Comparison of ENCODE assay signal across 8 cellular contexts in the genomic region with DNA sequence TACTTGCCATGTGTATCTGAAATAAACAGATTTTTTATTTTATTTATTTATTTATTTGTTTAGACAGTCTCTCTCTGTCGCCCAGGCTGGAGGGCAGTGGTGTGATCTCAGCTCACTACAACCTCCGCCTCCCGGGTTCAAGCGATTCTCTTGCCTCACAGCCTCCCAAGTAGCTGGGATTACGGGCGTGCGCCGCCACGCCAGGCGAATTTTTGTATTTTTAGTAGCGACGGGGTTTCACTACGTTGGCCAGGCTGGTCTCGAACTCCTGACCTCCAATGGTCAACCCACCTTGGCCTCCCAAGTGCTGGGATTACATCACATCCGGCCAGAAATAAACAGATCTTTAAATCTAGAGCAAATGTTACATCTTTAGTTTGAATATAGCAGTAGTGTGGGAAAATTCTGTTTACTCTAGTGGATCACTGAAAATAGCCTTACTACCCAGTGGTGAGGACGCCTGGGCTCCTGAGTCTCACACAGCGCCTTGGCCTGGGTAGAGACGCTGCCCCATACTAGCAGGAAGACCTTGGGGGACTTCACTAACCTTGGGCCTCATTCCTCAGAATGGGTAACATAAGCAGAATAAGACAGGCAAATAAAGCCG. TPM values are rescaled to one million over a fixed set of nuclear protein-coding genes. Genes with fewer than 3 reads are reported as not detected.
DNase-seq lines count a peak whose midpoint lies in the region; ATAC-seq and TF ChIP-seq lines count a peak whose summit lies in the region.

No MANE protein-coding gene starts in this region.

- dilution Hi-C loops in IMR-90 (cut with HindIII; ENCODE audit: low sequenced_read_pairs, unreplicated experiment): no loop called here

- H3K27ac ChIP-seq in IMR-90 (ENCODE audit: insufficient read depth, low read length): peak overlapping the region; percentile 56
- H3K27ac ChIP-seq in hepatocyte: peak overlapping the region; percentile 98
- H3K27ac ChIP-seq in skin epidermis: peak overlapping the region; percentile 88 to 100 (median 99)

- peak overlapping the region; percentile 82 for H3K9ac ChIP-seq in IMR-90 (ENCODE audit: low read depth, low read length)

- H3K4me2 ChIP-seq in IMR-90 (ENCODE audit: low read depth, low read length) (peak overlapping the region; percentile 95), hepatocyte (peak overlapping the region; percentile 78)

- H3K56ac ChIP-seq in IMR-90 (ENCODE audit: extremely low read depth, insufficient read depth, low read length): peak overlapping the region; percentile 89

- H2BK120ac ChIP-seq in IMR-90 (ENCODE audit: low read depth, low read length): no peak overlapping the region

- H3K27me3 Mint-ChIP-seq in activated T-helper 2 cell treated with anti-CD3 and anti-CD28 coated beads, Interferon-gamma antibody, Interleukin-2, Interleukin-4, amounts not matched to agents 10 μg/mL and 5 μg/mL and 100 μg/mL, durations not matched to agents 14 hours and 24 hours and 36 hours (ENCODE audit: low read depth): no peaks in the 10 kb centered on the region

- H2AK5ac ChIP-seq in IMR-90 (ENCODE audit: low read depth, low read length): peak overlapping the region; percentile 59; the same call in 1 of the 2 replicates

- H3K9me3 Mint-ChIP-seq in activated T-helper 2 cell treated with anti-CD3 and anti-CD28 coated beads, Interferon-gamma antibody, Interleukin-2, Interleukin-4, amounts not matched to agents 10 μg/mL and 5 μg/mL and 100 μg/mL, durations not matched to agents 14 hours and 24 hours and 36 hours: peaks cover 5% of the 10 kb centered on the region

- POLR2A ChIA-PET in IMR-90 (lab: Charles Lee; ENCODE audit: unreplicated experiment): no interaction called here

- intact Hi-C loops in IMR-90 (cut with micrococcal nuclease): no loop called here
- intact Hi-C loops in activated T-helper 2 cell treated with anti-CD3 and anti-CD28 coated beads, Interferon-gamma antibody, Interleukin-2, Interleukin-4, amounts not matched to agents 10 μg/mL and 5 μg/mL and 100 μg/mL, durations not matched to agents 14 hours and 24 hours and 36 hours (cut with micrococcal nuclease): loop anchor here (5.0 kb wide), 1 partner anchor 314 kb away; the partner anchor contains the start of gene IFNAR2

- no peak overlapping the region for H2BK15ac ChIP-seq in IMR-90 (ENCODE audit: low read depth, low read length)

- no peaks in the 10 kb centered on the region for H3K9me2 ChIP-seq in hepatocyte (replicated peaks; ENCODE audit: insufficient read depth)

- peaks cover 5 to 40% of the 10 kb centered on the region in 2 experiments; a peak in 3 of 4 replicates for H3K79me1 ChIP-seq in IMR-90 (ENCODE audit: low read depth in 1 of 2, low read length in 2 of 2)

- in situ Hi-C loops in IMR-90 (cut with MboI; ENCODE audit: low sequenced_read_pairs): no loop called here

- peak overlapping the region; percentile 94 for H2AK9ac ChIP-seq in IMR-90 (replicated peaks; ENCODE audit: low read depth, low read length, poor library complexity)

- H3K27me3 ChIP-seq in IMR-90 (ENCODE audit: control insufficient read depth, insufficient read depth, low read length): no peaks in the 10 kb centered on the region
- no peaks in the 10 kb centered on the region for H3K27me3 ChIP-seq in hepatocyte

- peaks cover 63% of the 10 kb centered on the region for H3K36me3 Mint-ChIP-seq in activated T-helper 2 cell treated with anti-CD3 and anti-CD28 coated beads, Interferon-gamma antibody, Interleukin-2, Interleukin-4, amounts not matched to agents 10 μg/mL and 5 μg/mL and 100 μg/mL, durations not matched to agents 14 hours and 24 hours and 36 hours (ENCODE audit: low read depth)

- ATAC-seq in IMR-90 (ENCODE audit: low read depth): no peak

- H3K4me3 ChIP-seq in IMR-90 (ENCODE audit: insufficient read depth, low read depth, low read length) (peak overlapping the region; percentile 70), hepatocyte (peak overlapping the region; percentile 76), skin epidermis (peak overlapping the region; percentile 59 to 86 (median 81))

- H3K14ac ChIP-seq in IMR-90 (replicated peaks; ENCODE audit: low read depth, low read length): peak overlapping the region; percentile 85; the same call in 1 of the 2 replicates

- H3K4me3 Mint-ChIP-seq in activated T-helper 2 cell treated with anti-CD3 and anti-CD28 coated beads, Interferon-gamma antibody, Interleukin-2, Interleukin-4, amounts not matched to agents 10 μg/mL and 5 μg/mL and 100 μg/mL, durations not matched to agents 14 hours and 24 hours and 36 hours (ENCODE audit: low read depth): peak overlapping the region; percentile 95

- peak overlapping the region; percentile 63; the same call in 1 of the 2 replicates for H4K91ac ChIP-seq in IMR-90 (ENCODE audit: insufficient read depth, low read depth, low read length)

- 78% methylated on average over 6 of the region's 19 CpGs; no CpG with 5 or more reads in 1 of the 2 experiments for WGBS in IMR-90 (ENCODE audit: extremely low coverage in 2 of 2, insufficient read length in 1 of 2), 2 experiments
- WGBS in hepatocyte (ENCODE audit: low lambda C conversion rate, missing lambda C conversion rate): 49% methylated on average over 19 of the region's 19 CpGs

- peak overlapping the region; percentile 87 to 89 for H4K8ac ChIP-seq in IMR-90 (ENCODE audit: low read depth in 2 of 2, low read length in 2 of 2)

- H3K9me3 ChIP-seq in IMR-90 (ENCODE audit: control insufficient read depth, insufficient read depth, low read length) (no peaks in the 10 kb centered on the region), hepatocyte (ENCODE audit: low read depth) (no peaks in the 10 kb centered on the region)

- H2AFZ ChIP-seq in IMR-90 (replicated peaks; ENCODE audit: low read length, poor library complexity) (peak overlapping the region; percentile 69), hepatocyte (peak overlapping the region; percentile 47)

- no peak for TF ChIP-seq RAD21 in IMR-90 (IDR thresholded peaks at IDR 0.05; ENCODE audit: low read length)

- DNase-seq in CMK (ENCODE audit: low read depth) (peak; percentile 59), IMR-90 (peak; percentile 39), hepatocyte (ENCODE audit: low spot score) (no peak), NCI-H2081 (lab: John Stamatoyannopoulos, UW) (no peak)
- DNase-seq in activated T-helper 2 cell treated with anti-CD3 and anti-CD28 coated beads, Interferon-gamma antibody, Interleukin-2, Interleukin-4, amounts not matched to agents 10 μg/mL and 5 μg/mL and 100 μg/mL, durations not matched to agents 14 hours and 24 hours and 36 hours (ENCODE audit: low spot score): no peak
- no peak for DNase-seq in activated effector memory CD4-positive, alpha-beta T cell treated with anti-CD3 and anti-CD28 coated beads, Interleukin-2, amount 50 U/mL, for 16 hours
- DNase-seq in effector CD4-positive, alpha-beta T cell: no peak

- no peaks in the 10 kb centered on the region for H3K9me1 ChIP-seq in IMR-90 (ENCODE audit: insufficient read depth, low read length)

- H3K4me1 ChIP-seq in IMR-90 (ENCODE audit: control insufficient read depth, insufficient read depth, low read length): no peaks in the 10 kb centered on the region
- H3K4me1 ChIP-seq in hepatocyte (ENCODE audit: insufficient read depth): peaks cover 16% of the 10 kb centered on the region

- H3K36me3 ChIP-seq in IMR-90 (ENCODE audit: control insufficient read depth, insufficient read depth, low read length): peaks cover 11% of the 10 kb centered on the region
- H3K36me3 ChIP-seq in hepatocyte (replicated peaks; ENCODE audit: insufficient read depth, low read depth): no peaks in the 10 kb centered on the region

- H2BK20ac ChIP-seq in IMR-90 (ENCODE audit: low read depth, low read length): no peak overlapping the region

- no peak for TF ChIP-seq CTCF in IMR-90 (conservative IDR thresholded peaks at IDR 0.05; ENCODE audit: low read depth, low read length)
- TF ChIP-seq CTCF in hepatocyte (IDR thresholded peaks at IDR 0.05; ENCODE audit: poor library complexity): no peak

- peaks cover 36% of the 10 kb centered on the region for H3K4me1 Mint-ChIP-seq in activated T-helper 2 cell treated with anti-CD3 and anti-CD28 coated beads, Interferon-gamma antibody, Interleukin-2, Interleukin-4, amounts not matched to agents 10 μg/mL and 5 μg/mL and 100 μg/mL, durations not matched to agents 14 hours and 24 hours and 36 hours (ENCODE audit: low read depth)

- H4K20me1 ChIP-seq in IMR-90 (ENCODE audit: insufficient read depth, low read length) (peaks cover 33% of the 10 kb centered on the region), hepatocyte (ENCODE audit: insufficient read depth, poor library complexity, severe bottlenecking) (peaks cover 28% of the 10 kb centered on the region)

- no peak overlapping the region for H3K18ac ChIP-seq in IMR-90 (ENCODE audit: low read depth, low read length)

- peak overlapping the region; percentile 85 for H3K23ac ChIP-seq in IMR-90 (ENCODE audit: low read depth, low read length)

- BruUV-seq in IMR-90 (replicated peaks; lab: Mats Ljungman, UMichigan): no TSS peak

- H3K79me2 ChIP-seq in hepatocyte: peaks cover 79% of the 10 kb centered on the region

- H3K4ac ChIP-seq in IMR-90 (ENCODE audit: low read depth, low read length): peak overlapping the region; percentile 71

- peak overlapping the region; percentile 100 for H3K27ac Mint-ChIP-seq in activated T-helper 2 cell treated with anti-CD3 and anti-CD28 coated beads, Interferon-gamma antibody, Interleukin-2, Interleukin-4, amounts not matched to agents 10 μg/mL and 5 μg/mL and 100 μg/mL, durations not matched to agents 14 hours and 24 hours and 36 hours

- CTCF ChIA-PET in IMR-90 (lab: Yijun Ruan, JAX): interaction anchor here (0.6 kb wide), 1 partner anchor 154 kb away, joined by 5 read pairs; no protein-coding TSS in a partner anchor

- H2BK5ac ChIP-seq in IMR-90 (ENCODE audit: low read depth, low read length, poor library complexity, severe bottlenecking): peak overlapping the region; percentile 74

- no peak for TF ChIP-seq POLR2A in IMR-90 (IDR thresholded peaks at IDR 0.05; ENCODE audit: low read depth, low read length)

- peak overlapping the region; percentile 31; the same call in 1 of the 2 replicates for H4K5ac ChIP-seq in IMR-90 (ENCODE audit: low read depth, low read length)

RNA-seq across cellular contexts. Expression of gene GART, which starts 0.7 kb away (rescaled TPM):
- 73.8 and 115 TPM in 2 replicates for total RNA-seq in IMR-90 (2012; rRNA removed)
- polyA plus RNA-seq in IMR-90 (2012; rRNA removed): 21.0 and 29.9 TPM in 2 replicates
- 4.9 and 22.6 TPM in 2 replicates for polyA plus RNA-seq in IMR-90 (2012; cell fraction: cytosol; rRNA removed)
- polyA plus RNA-seq in IMR-90 (2012; cell fraction: nucleus; rRNA removed; ENCODE audit: low replicate concordance): 6.4 and 48.2 TPM in 2 replicates
- 197 and 199 TPM in 2 replicates for total RNA-seq in activated T-helper 2 cell treated with anti-CD3 and anti-CD28 coated beads, Interferon-gamma antibody, Interleukin-2, Interleukin-4, amounts not matched to agents 10 μg/mL and 5 μg/mL and 100 μg/mL, durations not matched to agents 14 hours and 24 hours and 36 hours
- 83.3 and 99.6 TPM in 2 replicates for total RNA-seq in hepatocyte
- polyA plus RNA-seq in hepatocyte: 41.6 TPM in 2 replicates

RNA-seq across cellular contexts. Expression of gene SON, which starts 1.6 kb away (rescaled TPM):
- total RNA-seq in IMR-90 (2012; rRNA removed) (144 and 146 TPM in 2 replicates), hepatocyte (154 and 181 TPM in 2 replicates)
- polyA plus RNA-seq in IMR-90 (2012; rRNA removed) (62.9 and 81.6 TPM in 2 replicates), hepatocyte (358 and 454 TPM in 2 replicates)
- polyA plus RNA-seq in IMR-90 (2012; cell fraction: cytosol; rRNA removed): 21.0 and 28.6 TPM in 2 replicates
- polyA plus RNA-seq in IMR-90 (2012; cell fraction: nucleus; rRNA removed; ENCODE audit: low replicate concordance): 66.2 and 244 TPM in 2 replicates
- total RNA-seq in activated T-helper 2 cell treated with anti-CD3 and anti-CD28 coated beads, Interferon-gamma antibody, Interleukin-2, Interleukin-4, amounts not matched to agents 10 μg/mL and 5 μg/mL and 100 μg/mL, durations not matched to agents 14 hours and 24 hours and 36 hours: 345 and 376 TPM in 2 replicates

RNA-seq across cellular contexts. Expression of gene DONSON, which starts 47.3 kb away (rescaled TPM):
- 14.3 and 16.7 TPM in 2 replicates for total RNA-seq in IMR-90 (2012; rRNA removed)
- polyA plus RNA-seq in IMR-90 (2012; rRNA removed): 16.6 and 17.2 TPM in 2 replicates
- polyA plus RNA-seq in IMR-90 (2012; cell fraction: cytosol; rRNA removed): 4.2 and 5.7 TPM in 2 replicates
- 7.1 and 32.4 TPM in 2 replicates for polyA plus RNA-seq in IMR-90 (2012; cell fraction: nucleus; rRNA removed; ENCODE audit: low replicate concordance)
- total RNA-seq in activated T-helper 2 cell treated with anti-CD3 and anti-CD28 coated beads, Interferon-gamma antibody, Interleukin-2, Interleukin-4, amounts not matched to agents 10 μg/mL and 5 μg/mL and 100 μg/mL, durations not matched to agents 14 hours and 24 hours and 36 hours: 40.3 and 41.7 TPM in 2 replicates
- total RNA-seq in hepatocyte: 15.1 and 15.9 TPM in 2 replicates
- 17.1 and 23.2 TPM in 2 replicates for polyA plus RNA-seq in hepatocyte

RNA-seq across cellular contexts. Expression of gene DNAJC28, which starts 49.7 kb away (rescaled TPM):
- total RNA-seq in IMR-90 (2012; rRNA removed) (0.54 and 1.4 TPM in 2 replicates), hepatocyte (3.8 and 5.8 TPM in 2 replicates)
- polyA plus RNA-seq in IMR-90 (2012; rRNA removed) (0.60 and 0.65 TPM in 2 replicates), hepatocyte (1.2 and 2.0 TPM in 2 replicates)
- polyA plus RNA-seq in IMR-90 (2012; cell fraction: cytosol; rRNA removed): 0.04 and 0.09 TPM in 2 replicates
- 0.03 and 0.21 TPM in 2 replicates for polyA plus RNA-seq in IMR-90 (2012; cell fraction: nucleus; rRNA removed; ENCODE audit: low replicate concordance)
- 0.16 and 0.37 TPM in 2 replicates for total RNA-seq in activated T-helper 2 cell treated with anti-CD3 and anti-CD28 coated beads, Interferon-gamma antibody, Interleukin-2, Interleukin-4, amounts not matched to agents 10 μg/mL and 5 μg/mL and 100 μg/mL, durations not matched to agents 14 hours and 24 hours and 36 hours

Comparison
In these comparisons a context has a peak if more than half of its experiments do, and no peak if none do; other contexts are left out.
1. DNase-seq: peak in CMK (single experiment) and IMR-90 (single experiment); none in activated T-helper 2 cell treated with anti-CD3 and anti-CD28 coated beads, Interferon-gamma antibody, Interleukin-2, Interleukin-4, amounts not matched to agents 10 μg/mL and 5 μg/mL and 100 μg/mL, durations not matched to agents 14 hours and 24 hours and 36 hours (single experiment), hepatocyte (single experiment), NCI-H2081 (0 of 2), activated effector memory CD4-positive, alpha-beta T cell treated with anti-CD3 and anti-CD28 coated beads, Interleukin-2, amount 50 U/mL, for 16 hours (single experiment) and effector CD4-positive, alpha-beta T cell (single experiment).
2. Peak in every context shown above with its lines, with median percentiles within 50 percentile points of each other: H3K27ac ChIP-seq and H3K4me3 ChIP-seq.